15 cellular contexts compared by ENCODE assay signal in the genomic region with DNA sequence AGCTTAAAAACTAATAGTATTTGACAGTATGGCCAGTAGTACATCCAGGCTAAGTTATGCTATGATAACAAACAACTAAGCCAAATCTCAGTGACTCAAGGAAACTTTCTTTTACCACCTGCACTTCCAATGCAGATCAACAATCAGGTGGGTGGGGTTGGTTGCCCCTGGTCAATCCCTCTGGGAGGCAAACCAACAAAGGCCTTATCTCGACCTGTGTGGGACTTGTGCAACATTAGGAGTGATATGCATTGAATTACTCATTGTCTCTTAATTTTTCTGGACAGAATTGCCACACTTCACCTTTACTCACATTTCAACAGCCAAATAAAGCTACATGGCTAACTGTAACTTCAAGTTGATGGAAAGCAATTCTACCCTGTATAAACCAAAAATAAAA.
"Had no signal": no experiment of that assay in that cellular context is flagged by ENCODE, and none has a peak within 500 bp of the region (broad histone marks: within the 10 kb centered on the region; RNA-seq: fewer than 3 reads in every experiment).

No MANE protein-coding gene starts in this region.

- H3K4me3 Mint-ChIP-seq: activated naive CD4-positive, alpha-beta T cell treated with anti-CD3 and anti-CD28 coated beads, Interleukin-2, amount 50 U/mL, for 24 hours; natural killer cell; stimulated activated naive CD8-positive, alpha-beta T cell treated with anti-CD3 and anti-CD28 coated beads, Interleukin-15, amount 100 ng/mL, for 72 hours; T-helper 2 cell treated with Interferon-gamma antibody and Interleukin-4, amounts not matched to agents 5 μg/mL and 100 μg/mL, for 36 hours had no signal

- H3K27me3 ChIP-seq: esophagus squamous epithelium, sigmoid colon, testis had no signal

- H3K4me3 ChIP-seq: esophagus squamous epithelium, mucosa of descending colon, psoas muscle, sigmoid colon, testis had no signal

- DNase-seq: activated CD4-positive, alpha-beta T cell treated with anti-CD3 and anti-CD28 coated beads, Interleukin-2, amount 50 U/mL, for 1 hour; amniotic stem cell; esophagus squamous epithelium; mucosa of descending colon; natural killer cell; psoas muscle; sigmoid colon; stimulated activated CD4-positive, alpha-beta T cell treated with anti-CD3 and anti-CD28 coated beads, Interleukin-15, amount 100 ng/mL, for 24 hours; stimulated activated CD4-positive, alpha-beta T cell treated with anti-CD3 and anti-CD28 coated beads, Interleukin-4, amount 100 ng/mL, for 4 hours; stimulated activated naive CD8-positive, alpha-beta T cell treated with anti-CD3 and anti-CD28 coated beads, Interleukin-15, amount 100 ng/mL, for 72 hours; SW 1271; testis had no signal

- H3K9me3 ChIP-seq: esophagus squamous epithelium, sigmoid colon, testis had no signal

- H3K27ac ChIP-seq: esophagus squamous epithelium, psoas muscle, sigmoid colon, testis had no signal

- H3K9me3 Mint-ChIP-seq: activated naive CD4-positive, alpha-beta T cell treated with anti-CD3 and anti-CD28 coated beads, Interleukin-2, amount 50 U/mL, for 24 hours had no signal

- H3K36me3 ChIP-seq: esophagus squamous epithelium, sigmoid colon had no signal

- H3K27me3 Mint-ChIP-seq: activated naive CD4-positive, alpha-beta T cell treated with anti-CD3 and anti-CD28 coated beads, Interleukin-2, amount 50 U/mL, for 24 hours; stimulated activated naive CD8-positive, alpha-beta T cell treated with anti-CD3 and anti-CD28 coated beads, Interleukin-15, amount 100 ng/mL, for 72 hours had no signal

- ATAC-seq: mucosa of descending colon; natural killer cell; psoas muscle; stimulated activated naive CD8-positive, alpha-beta T cell treated with anti-CD3 and anti-CD28 coated beads, Interleukin-15, amount 100 ng/mL, for 72 hours had no signal

- H3K36me3 Mint-ChIP-seq: activated naive CD4-positive, alpha-beta T cell treated with anti-CD3 and anti-CD28 coated beads, Interleukin-2, amount 50 U/mL, for 24 hours had no signal

- H3K27ac Mint-ChIP-seq: activated naive CD4-positive, alpha-beta T cell treated with anti-CD3 and anti-CD28 coated beads, Interleukin-2, amount 50 U/mL, for 24 hours; activated T-helper 2 cell treated with anti-CD3 and anti-CD28 coated beads, Interferon-gamma antibody, Interleukin-2, Interleukin-4, amounts not matched to agents 10 μg/mL and 5 μg/mL and 100 μg/mL, durations not matched to agents 14 hours and 24 hours and 36 hours; natural killer cell; stimulated activated naive CD8-positive, alpha-beta T cell treated with anti-CD3 and anti-CD28 coated beads, Interleukin-15, amount 100 ng/mL, for 72 hours; T-helper 2 cell treated with Interferon-gamma antibody and Interleukin-4, amounts not matched to agents 5 μg/mL and 100 μg/mL, for 36 hours had no signal

- H3K4me1 Mint-ChIP-seq: activated naive CD4-positive, alpha-beta T cell treated with anti-CD3 and anti-CD28 coated beads, Interleukin-2, amount 50 U/mL, for 24 hours; natural killer cell; stimulated activated naive CD8-positive, alpha-beta T cell treated with anti-CD3 and anti-CD28 coated beads, Interleukin-15, amount 100 ng/mL, for 72 hours had no signal

- H3K4me1 ChIP-seq: esophagus squamous epithelium, psoas muscle, sigmoid colon, testis had no signal
